16 cellular contexts compared by ENCODE assay signal in the genomic region with DNA sequence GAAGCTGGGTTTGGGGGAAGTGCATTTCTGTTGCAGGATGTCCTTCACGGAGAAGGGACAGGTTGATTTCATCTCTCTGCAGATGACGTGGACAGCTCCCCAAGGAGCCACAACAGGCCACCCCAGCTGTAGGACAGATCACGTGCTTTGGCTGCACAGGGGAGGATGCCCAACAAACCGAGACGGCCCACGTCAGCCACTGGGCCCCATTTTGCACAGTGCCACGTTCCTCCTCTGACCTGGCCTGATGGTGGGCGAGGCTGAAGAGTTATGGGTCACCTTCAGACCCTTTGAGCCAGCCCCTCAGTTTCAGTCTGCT. TPM values are rescaled to one million over a fixed set of nuclear protein-coding genes. Genes with fewer than 3 reads are reported as not detected.
"Had no signal": no experiment of that assay in that cellular context is flagged by ENCODE, and none has a peak within 500 bp of the region (broad histone marks: within the 10 kb centered on the region; RNA-seq: fewer than 3 reads in every experiment).

No MANE protein-coding gene starts in this region.

- H3K4me1 Mint-ChIP-seq: activated naive CD4-positive, alpha-beta T cell treated with anti-CD3 and anti-CD28 coated beads, Interleukin-2, amount 50 U/mL, for 24 hours had no signal

- H3K9me3 Mint-ChIP-seq: activated naive CD4-positive, alpha-beta T cell treated with anti-CD3 and anti-CD28 coated beads, Interleukin-2, amount 50 U/mL, for 24 hours; effector memory CD8-positive, alpha-beta T cell; natural killer cell; T-helper 1 cell treated with Interleukin-12 subunit alpha and Interleukin-12 subunit beta and Interleukin-4 antibody, amounts not matched to agents 30 μg/mL and 1 μg/mL, for 36 hours had no signal

- H3K27ac ChIP-seq: adrenal gland, esophagus squamous epithelium, lower lobe of right lung, thyroid gland had no signal

- H3K36me3 Mint-ChIP-seq: activated naive CD4-positive, alpha-beta T cell treated with anti-CD3 and anti-CD28 coated beads, Interleukin-2, amount 50 U/mL, for 24 hours; natural killer cell had no signal

- H3K4me3 ChIP-seq: adrenal gland, esophagus squamous epithelium, lower lobe of right lung, thyroid gland had no signal

- H3K9me3 ChIP-seq: adrenal gland, esophagus squamous epithelium, lower lobe of right lung, thyroid gland had no signal

- H3K36me3 ChIP-seq: adrenal gland, esophagus squamous epithelium, lower lobe of right lung, thyroid gland had no signal

- H3K4me1 ChIP-seq: lower lobe of right lung, thyroid gland had no signal

- H3K4me3 Mint-ChIP-seq: activated naive CD4-positive, alpha-beta T cell treated with anti-CD3 and anti-CD28 coated beads, Interleukin-2, amount 50 U/mL, for 24 hours; effector memory CD8-positive, alpha-beta T cell; natural killer cell; T-helper 1 cell treated with Interleukin-12 subunit alpha and Interleukin-12 subunit beta and Interleukin-4 antibody, amounts not matched to agents 30 μg/mL and 1 μg/mL, for 36 hours had no signal

- H3K27ac Mint-ChIP-seq: activated naive CD4-positive, alpha-beta T cell treated with anti-CD3 and anti-CD28 coated beads, Interleukin-2, amount 50 U/mL, for 24 hours; effector memory CD8-positive, alpha-beta T cell; natural killer cell; T-helper 1 cell treated with Interleukin-12 subunit alpha and Interleukin-12 subunit beta and Interleukin-4 antibody, amounts not matched to agents 30 μg/mL and 1 μg/mL, for 36 hours had no signal

- ATAC-seq: effector memory CD8-positive, alpha-beta T cell; natural killer cell had no signal

- DNase-seq: activated CD4-positive, alpha-beta T cell treated with anti-CD3 and anti-CD28 coated beads for 1 hour; activated gamma-delta T cell; dermis blood vessel endothelial cell; effector memory CD8-positive, alpha-beta T cell; esophagus squamous epithelium; hippocampal formation; lower lobe of right lung; natural killer cell; stimulated activated naive CD4-positive, alpha-beta T cell; thyroid gland had no signal

- H3K27me3 ChIP-seq: adrenal gland, thyroid gland had no signal

RNA-seq across cellular contexts. Expression of a gene that starts 9.0 kb away (rescaled TPM):
- total RNA-seq: dermis blood vessel endothelial cell, fibroblast of villous mesenchyme, glomerular endothelial cell, renal cortical epithelial cell had no signal
